In the genomic region with DNA sequence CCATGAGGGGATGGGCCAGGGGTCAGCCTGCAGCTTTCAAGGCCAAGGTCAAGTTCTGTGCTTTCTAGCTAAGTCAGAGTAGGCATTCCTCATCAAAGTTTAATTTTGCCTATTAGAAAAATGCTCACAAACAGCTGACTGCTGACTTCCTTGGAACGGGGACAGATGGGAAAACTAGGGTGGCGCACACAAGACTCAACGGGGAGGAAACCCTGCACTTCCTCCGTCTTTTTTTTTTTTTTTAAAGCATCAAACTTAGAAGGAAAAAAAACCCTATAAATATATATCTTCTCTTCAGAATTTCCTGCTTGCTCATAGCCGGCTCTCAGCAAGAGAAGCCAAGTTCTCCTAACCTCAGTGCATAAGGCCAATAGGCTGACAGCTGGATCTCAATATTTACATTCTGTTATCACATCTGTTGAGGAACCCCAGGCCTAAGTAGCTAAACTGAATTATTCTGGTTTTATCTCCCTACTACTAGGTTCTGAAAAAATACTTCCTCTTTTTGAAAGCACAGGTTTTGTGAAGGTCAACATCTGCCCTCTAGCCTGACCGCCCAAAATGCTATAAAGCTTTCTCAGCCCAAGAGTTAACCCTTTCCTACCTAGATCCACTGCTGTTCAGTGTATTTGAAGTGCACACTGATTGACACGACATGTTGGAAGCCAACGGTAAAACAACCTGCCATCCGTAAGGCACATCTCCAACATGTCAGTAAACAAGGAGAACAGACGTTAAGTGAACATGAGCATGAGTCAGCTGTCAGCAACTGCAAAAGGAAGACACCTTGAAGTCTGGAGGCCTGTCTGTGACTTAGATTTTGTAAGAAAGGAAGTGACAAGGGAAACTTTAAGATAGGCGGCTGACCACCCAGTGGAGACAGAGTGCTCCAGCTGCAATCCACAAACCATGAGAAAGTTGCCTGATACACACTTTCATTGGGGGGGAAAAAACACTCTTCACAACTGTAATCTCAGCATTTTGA, we compare ENCODE assay signal across 11 cellular contexts.
A peak's percentile ranks its signal among the peaks of the same experiment; 100 is the strongest.
DNase-seq lines count a peak whose midpoint lies in the region; ATAC-seq, FAIRE-seq and TF ChIP-seq lines count a peak whose summit lies in the region.
"Had no signal": no experiment of that assay in that cellular context is flagged by ENCODE, and none has a peak within 500 bp of the region (broad histone marks: within the 10 kb centered on the region; RNA-seq: fewer than 3 reads in every experiment).

No MANE protein-coding gene starts in this region.

- TF ChIP-seq CTCF in H1 (IDR thresholded peaks at IDR 0.05; ENCODE audit: control extremely low read depth in 1 of 3, insufficient read depth in 1 of 3, low read depth in 1 of 3, low read length in 3 of 3) (no peak), tibial nerve (IDR thresholded peaks at IDR 0.05) (no peak), smooth muscle cell (IDR thresholded peaks at IDR 0.05; ENCODE audit: borderline replicate concordance, insufficient read depth, poor library complexity, severe bottlenecking) (no peak)

- no peak overlapping the region for H4K5ac ChIP-seq in H1 (ENCODE audit: insufficient read length, low read depth, low read length)

- no peak for TF ChIP-seq RAD21 in H1 (IDR thresholded peaks at IDR 0.05 in 1 of 2, conservative IDR thresholded peaks at IDR 0.05 in 1 of 2; ENCODE audit: low read depth in 2 of 2, low read length in 2 of 2)

- H3K4me1 ChIP-seq in H1 (replicated peaks in 1 of 4; ENCODE audit: control insufficient read depth in 3 of 4, insufficient read depth in 4 of 4, low read length in 3 of 4) (no peaks in the 10 kb centered on the region), tibial nerve (peaks cover 0 to 6% (median 0%) of the 10 kb centered on the region in 4 donors), smooth muscle cell (ENCODE audit: low read depth) (no peaks in the 10 kb centered on the region)

- ATAC-seq in GM19463 (IDR thresholded peaks at IDR 0.05; ENCODE audit: unreplicated experiment) (peak; percentile 80), GM19035 (IDR thresholded peaks at IDR 0.05; ENCODE audit: unreplicated experiment) (no peak)

- no peak overlapping the region for H2BK5ac ChIP-seq in H1 (ENCODE audit: low read depth, low read length)

- no peak overlapping the region for H3K27ac ChIP-seq in H1 (ENCODE audit: low read depth, low read length)
- H3K27ac ChIP-seq in tibial nerve = no peak overlapping the region
- no peak overlapping the region for H3K27ac ChIP-seq in smooth muscle cell (ENCODE audit: low read depth)
- H3K27ac ChIP-seq: skin epidermis had no signal

- no peak overlapping the region for H2BK12ac ChIP-seq in H1 (ENCODE audit: low read depth, low read length)

- peaks cover 4% of the 10 kb centered on the region for H3F3A ChIP-seq in smooth muscle cell (ENCODE audit: low read depth)

- TF ChIP-seq POLR2A in H1 (IDR thresholded peaks at IDR 0.05; ENCODE audit: control extremely low read depth in 1 of 2, low read depth in 2 of 2, low read length in 2 of 2) = no peak
- TF ChIP-seq POLR2A in tibial nerve (IDR thresholded peaks at IDR 0.05) = no peak

- H3K9me3 ChIP-seq in H1 (ENCODE audit: insufficient read depth in 2 of 2, low read depth in 1 of 2, low read length in 1 of 2) (peaks cover 0 to 4% of the 10 kb centered on the region in 2 experiments; a peak in 1 of 4 replicates), tibial nerve (peaks cover 0 to 1% (median 0%) of the 10 kb centered on the region in 4 donors), smooth muscle cell (replicated peaks; ENCODE audit: low read depth) (no peaks in the 10 kb centered on the region)

- CTCF ChIA-PET in H1 (lab: Charles Lee; ENCODE audit: partially characterized antibody) = interaction anchor here (0.6 kb wide), 1 partner anchor 142 kb away, joined by 3 read pairs; no protein-coding TSS in a partner anchor

- H3K9ac ChIP-seq in H1 (replicated peaks in 1 of 4; ENCODE audit: extremely low read depth in 1 of 4, low read depth in 3 of 4, low read length in 3 of 4) (no peak overlapping the region), smooth muscle cell (ENCODE audit: low read depth) (no peak overlapping the region)

- H3K4ac ChIP-seq in H1 (replicated peaks; ENCODE audit: insufficient read length, low read depth, low read length) = no peak overlapping the region

- no peaks in the 10 kb centered on the region; a peak in 1 of 4 replicates for H3K79me2 ChIP-seq in H1 (ENCODE audit: control insufficient read depth in 1 of 2, insufficient read depth in 2 of 2, low read length in 2 of 2)
- no peaks in the 10 kb centered on the region for H3K79me2 ChIP-seq in smooth muscle cell (ENCODE audit: low read depth)

- H2AFZ ChIP-seq in H1 (ENCODE audit: low read length) (no peak overlapping the region), smooth muscle cell (ENCODE audit: low read depth) (no peak overlapping the region)

- POLR2A ChIA-PET in H1 (lab: Charles Lee; ENCODE audit: partially characterized antibody) = no interaction called here

- H4K20me1 ChIP-seq in H1 (replicated peaks in 1 of 2; ENCODE audit: control insufficient read depth in 1 of 2, insufficient read depth in 2 of 2, low read length in 2 of 2) = no peaks in the 10 kb centered on the region
- H4K20me1 ChIP-seq in smooth muscle cell (ENCODE audit: low read depth) = no peaks in the 10 kb centered on the region

- H4K91ac ChIP-seq in H1 (replicated peaks; ENCODE audit: insufficient read length, low read length) = no peak overlapping the region

- no peak overlapping the region for H2BK20ac ChIP-seq in H1 (ENCODE audit: low read length)

- DNase-seq in DMS 273 treated with DMSO at 0.1 percent for 48 hours (lab: John Stamatoyannopoulos, UW) = peak; percentile 81
- peak; percentile 54 for DNase-seq in KG1 (lab: John Stamatoyannopoulos, UW)
- no peak for DNase-seq in H1 (ENCODE audit: low read depth in 1 of 2, low spot score in 2 of 2)
- no peak for DNase-seq in tibial nerve (ENCODE audit: low spot score in 2 of 2)
- no peak for DNase-seq in smooth muscle cell (lab: John Stamatoyannopoulos, UW; ENCODE audit: unreplicated experiment)
- DNase-seq in NCI-H748 (lab: John Stamatoyannopoulos, UW; ENCODE audit: unreplicated experiment) = no peak
- DNase-seq: DMS79 treated with DMSO at 0.1 percent for 48 hours, hippocampal formation had no signal

- no peak overlapping the region for H3K18ac ChIP-seq in H1 (ENCODE audit: extremely low read depth, low read length)

- no peak overlapping the region for H2BK15ac ChIP-seq in H1 (ENCODE audit: low read length)

- FAIRE-seq in H1 (lab: Jason Lieb, UNC) = peak; percentile 7

- H4K8ac ChIP-seq in H1 (ENCODE audit: extremely low read depth, insufficient read depth, low read length) = no peak overlapping the region

- 92% methylated on average over 10 of the region's 11 CpGs; no CpG with 5 or more reads in 1 of the 2 experiments for WGBS in H1 (ENCODE audit: extremely low coverage in 1 of 2, insufficient coverage in 1 of 2, insufficient read length in 1 of 2, insufficient replicate concordance in 2 of 2, low coverage in 1 of 2, low lambda C conversion rate in 2 of 2, missing lambda C conversion rate in 1 of 2), 2 experiments
- WGBS in tibial nerve, 2 donors = 33 to 36% methylated on average over 11 of the region's 11 CpGs
- WGBS in smooth muscle cell (ENCODE audit: low lambda C conversion rate) = 45% methylated on average over 11 of the region's 11 CpGs

- H3K14ac ChIP-seq in H1 (ENCODE audit: insufficient read length) = no peak overlapping the region

- TF ChIP-seq EP300 in H1 (IDR thresholded peaks at IDR 0.05; ENCODE audit: borderline replicate concordance in 1 of 2, low read depth in 2 of 2, low read length in 2 of 2) (no peak), tibial nerve (IDR thresholded peaks at IDR 0.05) (no peak)

- H3K23ac ChIP-seq in H1 (ENCODE audit: insufficient read length) = no peak overlapping the region

- H3K36me3 ChIP-seq in H1 (ENCODE audit: control insufficient read depth in 2 of 4, insufficient read depth in 4 of 4, low read length in 3 of 4) = no peaks in the 10 kb centered on the region
- no peaks in the 10 kb centered on the region for H3K36me3 ChIP-seq in tibial nerve
- H3K36me3 ChIP-seq in smooth muscle cell (ENCODE audit: low read depth) = no peaks in the 10 kb centered on the region

- H3K23me2 ChIP-seq in H1 (ENCODE audit: low read depth, low read length) = no peaks in the 10 kb centered on the region

- no peaks in the 10 kb centered on the region; a peak in 1 of 7 replicates for H3K27me3 ChIP-seq in H1 (replicated peaks in 1 of 4; ENCODE audit: control insufficient read depth in 3 of 4, extremely low read depth in 1 of 4, insufficient read depth in 3 of 4, low read length in 3 of 4)
- no peaks in the 10 kb centered on the region for H3K27me3 ChIP-seq in tibial nerve
- no peaks in the 10 kb centered on the region for H3K27me3 ChIP-seq in smooth muscle cell (ENCODE audit: low read depth)

- H3K56ac ChIP-seq in H1 (replicated peaks; ENCODE audit: insufficient read length, low read depth, low read length) = no peak overlapping the region

- H2AK5ac ChIP-seq in H1 (ENCODE audit: low read depth, low read length) = no peak overlapping the region

- H3K4me3 ChIP-seq in H1 (ENCODE audit: extremely low read depth in 1 of 4, insufficient read depth in 2 of 4, low read depth in 3 of 4, low read length in 4 of 4) (no peak overlapping the region), tibial nerve (no peak overlapping the region), smooth muscle cell (no peak overlapping the region)
- H3K4me3 ChIP-seq: skin epidermis had no signal

- H3K79me1 ChIP-seq in H1 (ENCODE audit: low read depth, low read length) = no peaks in the 10 kb centered on the region

- H2BK120ac ChIP-seq in H1 (replicated peaks; ENCODE audit: low read depth, low read length) = no peak overlapping the region

- H3K4me2 ChIP-seq in H1 (ENCODE audit: insufficient read depth in 1 of 2, low read depth in 2 of 2, low read length in 2 of 2) = no peak overlapping the region
- H3K4me2 ChIP-seq in smooth muscle cell = no peak overlapping the region

TF ChIP-seq in H1, 55 proteins besides CTCF, POLR2A, EP300 and RAD21 (continues in another document):
- TF ChIP-seq TAF7 (optimal IDR thresholded peaks at IDR 0.05; ENCODE audit: borderline replicate concordance, low read depth, low read length) = no peak
- no peak for TF ChIP-seq EZH2 (IDR thresholded peaks at IDR 0.05; ENCODE audit: low read depth, low read length, severe bottlenecking)
- no peak for TF ChIP-seq PHF8 (conservative IDR thresholded peaks at IDR 0.05; ENCODE audit: low read depth, low read length)
- TF ChIP-seq CEBPB (IDR thresholded peaks at IDR 0.05; ENCODE audit: low read depth, low read length) = no peak
- no peak for TF ChIP-seq NRF1 (IDR thresholded peaks at IDR 0.05; ENCODE audit: low read depth, low read length)
- TF ChIP-seq SIRT6 (IDR thresholded peaks at IDR 0.05; ENCODE audit: low read length) = no peak
- TF ChIP-seq, protein P1, sequence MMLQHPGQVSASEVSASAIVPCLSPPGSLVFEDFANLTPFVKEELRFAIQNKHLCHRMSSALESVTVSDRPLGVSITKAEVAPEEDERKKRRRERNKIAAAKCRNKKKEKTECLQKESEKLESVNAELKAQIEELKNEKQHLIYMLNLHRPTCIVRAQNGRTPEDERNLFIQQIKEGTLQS (IDR thresholded peaks at IDR 0.05; ENCODE audit: insufficient read depth, low read depth, low read length) = no peak

Comparison
In these comparisons a context has a peak if more than half of its experiments do, and no peak if none do; other contexts are left out.
1. DNase-seq: peak in DMS 273 treated with DMSO at 0.1 percent for 48 hours (single experiment) and KG1 (single experiment); none in H1 (0 of 2), tibial nerve (0 of 2), smooth muscle cell (single experiment) and NCI-H748 (single experiment).